ENCODE assay signal across 1 cellular context in the genomic region with DNA sequence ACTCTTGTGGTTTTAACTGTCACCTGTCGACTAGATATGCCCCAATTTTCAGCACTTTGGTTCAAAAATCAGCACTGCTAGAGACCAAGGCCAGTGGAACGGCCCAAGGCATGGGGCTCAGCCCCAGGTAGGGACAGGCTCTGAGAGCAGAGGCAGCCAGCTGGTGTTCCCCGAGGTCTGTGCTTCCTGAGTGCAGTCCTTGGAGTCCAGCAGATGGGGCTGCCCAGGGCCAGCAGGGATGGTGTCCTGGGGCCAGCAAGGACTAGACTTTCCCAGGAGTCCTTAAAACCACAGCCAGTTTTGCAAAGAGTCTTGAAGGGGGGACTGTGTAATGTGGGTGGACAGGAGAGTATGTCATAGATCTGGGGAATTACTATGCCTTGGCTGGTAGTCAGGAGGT.
TF ChIP-seq lines count a peak whose summit lies in the region.

No MANE protein-coding gene starts in this region.

TF ChIP-seq in K562, 482 proteins besides CTCF, POLR2A, EP300 and RAD21:
- no peak for TF ChIP-seq CREB5 (CRISPR knock-in tag; IDR thresholded peaks at IDR 0.05)
- TF ChIP-seq ZNF277 (CRISPR knock-in tag; IDR thresholded peaks at IDR 0.05; ENCODE audit: borderline replicate concordance): no peak
- TF ChIP-seq PCBP2 (IDR thresholded peaks at IDR 0.05; ENCODE audit: low read depth, low read length, poor library complexity, severe bottlenecking): no peak
- TF ChIP-seq HMGXB4 (CRISPR knock-in tag; IDR thresholded peaks at IDR 0.05): no peak
- no peak for TF ChIP-seq MLX (CRISPR knock-in tag; conservative IDR thresholded peaks at IDR 0.05)
